19 cellular contexts compared by ENCODE assay signal in the genomic region with DNA sequence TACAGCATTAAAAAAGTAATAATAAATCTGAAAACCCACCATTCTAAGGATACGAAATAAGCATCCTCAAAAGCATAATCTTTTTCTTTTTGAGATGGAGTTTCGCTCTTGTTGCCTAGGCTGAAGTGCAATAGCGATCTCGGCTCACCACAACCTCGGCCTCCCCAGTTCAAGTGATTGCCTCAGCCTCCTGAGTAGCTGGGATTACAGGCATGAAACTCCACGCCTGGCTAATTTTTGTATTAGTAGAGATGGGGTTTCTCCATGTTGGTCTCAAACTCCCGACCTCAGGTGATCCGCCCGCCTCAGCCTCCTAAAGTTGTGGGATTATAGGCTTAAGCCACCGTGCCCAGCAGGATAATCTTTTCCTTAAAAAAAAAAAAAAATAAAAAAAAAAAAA. TPM values are rescaled to one million over a fixed set of nuclear protein-coding genes. Genes with fewer than 3 reads are reported as not detected.
DNase-seq lines count a peak whose midpoint lies in the region; ATAC-seq, FAIRE-seq and TF ChIP-seq lines count a peak whose summit lies in the region.
"Had no signal": no experiment of that assay in that cellular context is flagged by ENCODE, and none has a peak within 500 bp of the region (broad histone marks: within the 10 kb centered on the region; RNA-seq: fewer than 3 reads in every experiment).

No MANE protein-coding gene starts in this region.

- H3K9me3 ChIP-seq in K562 (replicated peaks; ENCODE audit: control insufficient read depth, insufficient read depth, low read depth, low read length) (no peaks in the 10 kb centered on the region), trophoblast cell (ENCODE audit: insufficient read depth, low read depth, low read length) (no peaks in the 10 kb centered on the region)
- H3K9me3 ChIP-seq: BE2C had no signal

- FAIRE-seq in GM19239 (lab: Jason Lieb, UNC) (peak; percentile 68), K562 (lab: Jason Lieb, UNC) (no peak)
- FAIRE-seq: A204.1, H1 had no signal

- no peak for DNase-seq in GM19239 (ENCODE audit: insufficient read length, low spot score)
- peak; percentile 86 for DNase-seq in NCI-H82 (lab: John Stamatoyannopoulos, UW)
- peak in 1 of 4 experiments; percentile 16 for DNase-seq in K562 (ENCODE audit: extremely low read depth in 1 of 4, low spot score in 3 of 4)
- no peak for DNase-seq in trophoblast cell
- DNase-seq in NCI-H1105 (lab: John Stamatoyannopoulos, UW): no peak
- no peak for DNase-seq in NCI-H748 (lab: John Stamatoyannopoulos, UW; ENCODE audit: unreplicated experiment)
- DNase-seq: ACHN; BE2C; C1 segment of cervical spinal cord; CD4-positive, CD25-positive, alpha-beta regulatory T cell; CD8-positive, alpha-beta memory T cell; COR-L47; DMS 273 treated with DMSO at 0.1 percent for 48 hours; DMS79; GF-D8; H9 had no signal

- intact Hi-C loops in K562 (cut with micrococcal nuclease): no loop called here

- no peak for TF ChIP-seq CTCF in K562 (IDR thresholded peaks at IDR 0.05 in 2 of 3, conservative IDR thresholded peaks at IDR 0.05 in 1 of 3; ENCODE audit: insufficient read depth in 2 of 3, low read depth in 1 of 3, low read length in 3 of 3)

- no TSS peak for BruUV-seq in K562 (replicated peaks; lab: Mats Ljungman, UMichigan)

- TF ChIP-seq POLR2A in K562 (conservative IDR thresholded peaks at IDR 0.05): no peak

- no peak overlapping the region for H3K4me3 ChIP-seq in K562
- H3K4me3 ChIP-seq in trophoblast cell (ENCODE audit: low read depth, low read length): no peak overlapping the region

- POLR2A ChIA-PET in K562 (lab: Yijun Ruan, JAX): interaction anchor here (1.5 kb wide), 1 partner anchor 11 kb away, joined by 6 read pairs; no protein-coding TSS in a partner anchor

- H3K27me3 ChIP-seq in K562 (ENCODE audit: control insufficient read depth in 2 of 2, insufficient read depth in 2 of 2, low read length in 2 of 2) (no peaks in the 10 kb centered on the region), trophoblast cell (ENCODE audit: insufficient read depth, low read length) (no peaks in the 10 kb centered on the region)
- H3K27me3 ChIP-seq: BE2C had no signal

- H3K9ac ChIP-seq in K562 (ENCODE audit: insufficient read depth in 1 of 2, low read depth in 2 of 2, low read length in 2 of 2): no peak overlapping the region
- H3K9ac ChIP-seq in trophoblast cell (ENCODE audit: low read length): no peak overlapping the region

- no peak overlapping the region for H3K14ac ChIP-seq in trophoblast cell (ENCODE audit: low read length)

- no peak for ATAC-seq in K562
- ATAC-seq in HG02798 (IDR thresholded peaks at IDR 0.05; ENCODE audit: poor library complexity, unreplicated experiment): no peak

- TF ChIP-seq RAD21 in K562 (CRISPR knock-in tag; conservative IDR thresholded peaks at IDR 0.05 in 1 of 2, IDR thresholded peaks at IDR 0.05 in 1 of 2): no peak

- no peak overlapping the region for H3K18ac ChIP-seq in trophoblast cell (ENCODE audit: low read length)

- peaks cover 3 to 11% of the 10 kb centered on the region in 2 experiments; a peak in 4 of 5 replicates for H3K4me1 ChIP-seq in K562 (replicated peaks in 1 of 2; ENCODE audit: control insufficient read depth in 2 of 2, insufficient read depth in 2 of 2, low read length in 2 of 2)
- H3K4me1 ChIP-seq in trophoblast cell (ENCODE audit: control insufficient read depth in 1 of 2, insufficient read depth in 2 of 2, low read length in 2 of 2): peaks cover 3 to 5% of the 10 kb centered on the region in 2 experiments
- H3K4me1 ChIP-seq: BE2C had no signal

- H2BK120ac ChIP-seq in trophoblast cell (ENCODE audit: insufficient read depth, low read length, poor library complexity): no peak overlapping the region

- peaks cover 65% of the 10 kb centered on the region for H3K36me3 ChIP-seq in K562 (ENCODE audit: control insufficient read depth, insufficient read depth, low read length)
- H3K36me3 ChIP-seq in trophoblast cell (ENCODE audit: control insufficient read depth in 1 of 2, insufficient read depth in 2 of 2, low read length in 2 of 2): peaks cover 21 to 31% of the 10 kb centered on the region in 2 experiments

- no peak overlapping the region for H2BK12ac ChIP-seq in trophoblast cell (ENCODE audit: low read length)

- 95% methylated on average over 5 of the region's 10 CpGs for WGBS in K562 (ENCODE audit: insufficient coverage, low coverage, missing lambda C conversion rate)
- no CpG with 5 or more reads among the region's 10 CpGs for WGBS in trophoblast cell (ENCODE audit: extremely low coverage, insufficient coverage, insufficient read length)

- in situ Hi-C loops in K562 (cut with MboI): no loop called here

- H4K20me1 ChIP-seq in K562 (replicated peaks; ENCODE audit: control insufficient read depth, insufficient read depth, low read length): no peaks in the 10 kb centered on the region; the same call in none of the 2 replicates

- no peak overlapping the region for H2BK5ac ChIP-seq in trophoblast cell (ENCODE audit: low read depth, low read length, poor library complexity)

- H2AK5ac ChIP-seq in trophoblast cell (ENCODE audit: low read length): no peak overlapping the region

- H3K4me2 ChIP-seq in K562 (ENCODE audit: insufficient read depth, low read length) (no peak overlapping the region), trophoblast cell (ENCODE audit: low read length) (no peak overlapping the region)

- no peak overlapping the region for H4K91ac ChIP-seq in trophoblast cell (ENCODE audit: low read depth, low read length)

- H3K27ac ChIP-seq in K562 (ENCODE audit: extremely low read depth, low read depth, low read length) (no peak overlapping the region), trophoblast cell (ENCODE audit: low read depth, low read length) (no peak overlapping the region)

- H2AFZ ChIP-seq in K562 (ENCODE audit: low read depth, low read length) (no peak overlapping the region), trophoblast cell (ENCODE audit: insufficient read depth, low read length, poor library complexity) (no peak overlapping the region)

- no peak overlapping the region for H4K12ac ChIP-seq in trophoblast cell (ENCODE audit: low read depth, low read length)

- TF ChIP-seq EP300 in K562 (IDR thresholded peaks at IDR 0.05; ENCODE audit: low read length): no peak

- H3K79me1 ChIP-seq in trophoblast cell (ENCODE audit: low read length): peaks cover 7% of the 10 kb centered on the region

- H3K79me2 ChIP-seq in K562 (ENCODE audit: control insufficient read depth, insufficient read depth, low read length) (peaks cover 89% of the 10 kb centered on the region), trophoblast cell (ENCODE audit: control insufficient read depth, insufficient read depth, low read length, poor library complexity) (peaks cover 25% of the 10 kb centered on the region)

- H3K4ac ChIP-seq in trophoblast cell (ENCODE audit: low read depth, low read length): peak overlapping the region; percentile 75

- H3K9me1 ChIP-seq in K562 (ENCODE audit: control insufficient read depth, insufficient read depth, low read length): no peaks in the 10 kb centered on the region

- no peak overlapping the region for H4K8ac ChIP-seq in trophoblast cell (ENCODE audit: low read depth, low read length)

- H3K23ac ChIP-seq in trophoblast cell (ENCODE audit: low read length): no peak overlapping the region

- CTCF ChIA-PET in K562 (lab: Yijun Ruan, JAX; ENCODE audit: low intra/inter-chr PET ratio): no interaction called here

TF ChIP-seq in K562, 482 proteins besides CTCF, POLR2A, EP300 and RAD21 (continues in another document):
- TF ChIP-seq CBX5 (IDR thresholded peaks at IDR 0.05; ENCODE audit: borderline replicate concordance, low read depth): 0 out of 2 replicates have a peak, but pooled peaks have one; percentile 48
- no peak for TF ChIP-seq ELF2 (CRISPR knock-in tag; IDR thresholded peaks at IDR 0.05)
- no peak for TF ChIP-seq HDAC6 (IDR thresholded peaks at IDR 0.05; ENCODE audit: low read depth, low read length)

RNA-seq across cellular contexts. Expression of a gene that starts 4.3 kb away (rescaled TPM):
- 99.4 and 118 TPM in 2 replicates for total RNA-seq in K562 (2011; cell fraction: chromatin; rRNA removed; ENCODE audit: low replicate concordance)
- 36.3 and 46.0 TPM in 2 replicates for total RNA-seq in K562 (2011; cell fraction: nucleolus; rRNA removed)
- total RNA-seq in K562 (2011; cell fraction: nucleoplasm; rRNA removed): 45.0 and 52.4 TPM in 2 replicates
- total RNA-seq in K562 (2014; rRNA removed) (17.1 and 24.0 TPM in 2 replicates), K562 (2014; rRNA removed; fragmentation: Illumina TruSeq; extraction: Trizol) (51.0 and 60.3 TPM in 2 replicates), K562 (2015; rRNA removed; fragmentation: Illumina TruSeq; extraction: Trizol) (37.6 and 39.0 TPM in 2 replicates), K562 (2021) (52.4 and 53.9 TPM in 2 replicates)
- polyA plus RNA-seq in K562 (2011; rRNA removed) (44.4 and 49.7 TPM in 2 replicates), K562 (2014; fragmentation: Illumina TruSeq; extraction: Trizol) (27.1 and 33.4 TPM in 2 replicates), K562 (2014; fragmentation: Nextera tagmentation; extraction: Ambion mirVana) (10 to 100 TPM in 1 of 2 experiments, 1 to 10 TPM in 1; 9.7 to 10.5 TPM), K562 (2014; rRNA removed) (18.2 and 18.5 TPM in 2 replicates)
- polyA plus RNA-seq in K562 (2011; cell fraction: cytosol; rRNA removed): 14.6 and 26.2 TPM in 2 replicates
- polyA plus RNA-seq in K562 (2011; cell fraction: nucleus; rRNA removed): 54.4 and 61.1 TPM in 2 replicates
- polyA plus RNA-seq in K562 (2012): 14.2 and 17.1 TPM in 2 replicates
- 223 and 245 TPM in 2 replicates for polyA minus RNA-seq in K562 (2011; rRNA and poly(A)+ RNA removed)
- 31.3 and 40.4 TPM in 2 replicates for polyA minus RNA-seq in K562 (2011; cell fraction: cytosol; rRNA and poly(A)+ RNA removed)
- 28.1 and 55.5 TPM in 2 replicates for polyA minus RNA-seq in K562 (2011; cell fraction: nucleus; rRNA and poly(A)+ RNA removed)
- 16.2 and 17.0 TPM in 2 replicates for polyA plus RNA-seq in trophoblast cell (2013)

RNA-seq across cellular contexts. Expression of a gene that starts 30.2 kb away (rescaled TPM):
- 193 and 271 TPM in 2 replicates for total RNA-seq in K562 (2011; cell fraction: chromatin; rRNA removed; ENCODE audit: low replicate concordance)
- total RNA-seq in K562 (2011; cell fraction: nucleolus; rRNA removed): 175 and 180 TPM in 2 replicates
- 137 and 174 TPM in 2 replicates for total RNA-seq in K562 (2011; cell fraction: nucleoplasm; rRNA removed)
- total RNA-seq in K562 (2014; rRNA removed) (41.1 and 43.8 TPM in 2 replicates), K562 (2014; rRNA removed; fragmentation: Illumina TruSeq; extraction: Trizol) (65.0 and 70.3 TPM in 2 replicates), K562 (2015; rRNA removed; fragmentation: Illumina TruSeq; extraction: Trizol) (48.1 and 55.4 TPM in 2 replicates), K562 (2021) (43.6 and 44.8 TPM in 2 replicates)
- polyA plus RNA-seq in K562 (2011; rRNA removed) (60.3 and 63.9 TPM in 2 replicates), K562 (2014; fragmentation: Illumina TruSeq; extraction: Trizol) (45.6 and 48.5 TPM in 2 replicates), K562 (2014; fragmentation: Nextera tagmentation; extraction: Ambion mirVana) (10 to 100 TPM; 80.0 to 89.8 TPM), K562 (2014; rRNA removed) (51.6 and 57.6 TPM in 2 replicates)
- 54.6 and 68.2 TPM in 2 replicates for polyA plus RNA-seq in K562 (2011; cell fraction: cytosol; rRNA removed)
- 83.7 and 86.1 TPM in 2 replicates for polyA plus RNA-seq in K562 (2011; cell fraction: nucleus; rRNA removed)
- polyA plus RNA-seq in K562 (2012): 27.8 and 47.9 TPM in 2 replicates
- 134 and 138 TPM in 2 replicates for polyA minus RNA-seq in K562 (2011; rRNA and poly(A)+ RNA removed)
- 26.6 and 44.2 TPM in 2 replicates for polyA minus RNA-seq in K562 (2011; cell fraction: cytosol; rRNA and poly(A)+ RNA removed)
- 97.1 and 104 TPM in 2 replicates for polyA minus RNA-seq in K562 (2011; cell fraction: nucleus; rRNA and poly(A)+ RNA removed)
- 25.7 and 26.9 TPM in 2 replicates for polyA plus RNA-seq in trophoblast cell (2013)
